ENCODE assay signal across 19 cellular contexts in the genomic region with DNA sequence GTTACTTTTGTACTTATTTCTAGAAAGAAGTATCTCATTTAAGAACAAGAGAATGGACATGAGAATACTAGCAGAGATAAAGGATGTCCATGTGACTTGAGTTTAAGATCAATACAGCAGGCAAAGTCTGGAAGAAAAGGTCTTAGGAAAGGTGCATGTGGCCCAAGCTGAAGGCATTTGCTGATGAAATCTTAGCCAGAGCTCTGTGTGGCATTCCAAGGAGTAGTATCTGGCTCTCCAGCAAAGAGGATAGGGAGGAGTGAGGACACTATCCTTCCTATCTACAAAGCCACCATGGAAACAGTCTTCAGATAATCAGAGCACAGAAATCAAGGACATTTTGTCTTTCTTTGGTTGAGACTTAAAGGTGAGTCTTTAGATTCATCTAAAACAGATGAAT.
DNase-seq lines count a peak whose midpoint lies in the region; ATAC-seq, FAIRE-seq and TF ChIP-seq lines count a peak whose summit lies in the region.
"Had no signal": no experiment of that assay in that cellular context is flagged by ENCODE, and none has a peak within 500 bp of the region (broad histone marks: within the 10 kb centered on the region; RNA-seq: fewer than 3 reads in every experiment).

No MANE protein-coding gene starts in this region.

- H3K4me1 ChIP-seq in GM23248 (ENCODE audit: insufficient read depth): no peaks in the 10 kb centered on the region
- peaks cover 0 to 24% (median 15%) of the 10 kb centered on the region in 4 donors for H3K4me1 ChIP-seq in esophagus muscularis mucosa
- no peaks in the 10 kb centered on the region for H3K4me1 ChIP-seq in mesendoderm (ENCODE audit: control insufficient read depth, low read depth, low read length)
- peaks cover 0 to 3% of the 10 kb centered on the region in 2 experiments for H3K4me1 ChIP-seq in trophoblast cell (ENCODE audit: control insufficient read depth in 1 of 2, insufficient read depth in 2 of 2, low read length in 2 of 2)
- peaks cover 10% of the 10 kb centered on the region for H3K4me1 ChIP-seq in hepatocyte (ENCODE audit: insufficient read depth)
- H3K4me1 ChIP-seq: BLaER1 treated with 17β-estradiol and CSF1 and Interleukin-3, amounts not matched to agents 10 nM and 100 nM; HAP-1 had no signal

- no peak for TF ChIP-seq EP300 in esophagus muscularis mucosa (IDR thresholded peaks at IDR 0.05)

- no peak overlapping the region for H4K5ac ChIP-seq in mesendoderm (ENCODE audit: low read length)

- H3K4me3 ChIP-seq in GM23248: no peak overlapping the region
- H3K4me3 ChIP-seq in esophagus muscularis mucosa: no peak overlapping the region
- no peak overlapping the region for H3K4me3 ChIP-seq in mesendoderm (ENCODE audit: low read length)
- H3K4me3 ChIP-seq in trophoblast cell (ENCODE audit: low read depth, low read length): no peak overlapping the region
- no peak overlapping the region for H3K4me3 ChIP-seq in hepatocyte
- H3K4me3 ChIP-seq: BLaER1 treated with 17β-estradiol and CSF1 and Interleukin-3, amounts not matched to agents 10 nM and 100 nM; GM12878; HAP-1 had no signal

- H3K79me1 ChIP-seq in mesendoderm (ENCODE audit: low read length) (no peaks in the 10 kb centered on the region), trophoblast cell (ENCODE audit: low read length) (peaks cover 2% of the 10 kb centered on the region)

- H2BK15ac ChIP-seq in mesendoderm (replicated peaks; ENCODE audit: low read depth): no peak overlapping the region

- H3K56ac ChIP-seq in mesendoderm (ENCODE audit: low read length): no peak overlapping the region

- TF ChIP-seq CTCF in esophagus muscularis mucosa (IDR thresholded peaks at IDR 0.05): no peak
- no peak for TF ChIP-seq CTCF in hepatocyte (IDR thresholded peaks at IDR 0.05; ENCODE audit: poor library complexity)

- H2AK5ac ChIP-seq in mesendoderm (ENCODE audit: low read length) (no peak overlapping the region), trophoblast cell (ENCODE audit: low read length) (no peak overlapping the region)

- no peak overlapping the region for H4K91ac ChIP-seq in trophoblast cell (ENCODE audit: low read depth, low read length)

- H3K9me2 ChIP-seq in GM23248 (ENCODE audit: insufficient read depth): no peaks in the 10 kb centered on the region
- H3K9me2 ChIP-seq in hepatocyte (replicated peaks; ENCODE audit: insufficient read depth): no peaks in the 10 kb centered on the region

- H3K4me2 ChIP-seq in GM23248 (ENCODE audit: unreplicated experiment) (no peak overlapping the region), mesendoderm (ENCODE audit: low read length) (no peak overlapping the region), trophoblast cell (ENCODE audit: low read length) (no peak overlapping the region), hepatocyte (no peak overlapping the region)
- H3K4me2 ChIP-seq: BLaER1 treated with 17β-estradiol and CSF1 and Interleukin-3, amounts not matched to agents 10 nM and 100 nM had no signal

- H2BK120ac ChIP-seq in mesendoderm (ENCODE audit: low read depth, low read length): no peak overlapping the region
- no peak overlapping the region for H2BK120ac ChIP-seq in trophoblast cell (ENCODE audit: insufficient read depth, low read length, poor library complexity)

- H4K20me1 ChIP-seq in GM23248 (ENCODE audit: insufficient read depth): no peaks in the 10 kb centered on the region
- no peaks in the 10 kb centered on the region for H4K20me1 ChIP-seq in hepatocyte (ENCODE audit: insufficient read depth, poor library complexity, severe bottlenecking)
- H4K20me1 ChIP-seq: BLaER1 treated with 17β-estradiol and CSF1 and Interleukin-3, amounts not matched to agents 10 nM and 100 nM had no signal

- DNase-seq in GM23248: no peak
- no peak for DNase-seq in esophagus muscularis mucosa (ENCODE audit: extremely low spot score)
- DNase-seq in mesendoderm: peak; percentile 78
- DNase-seq in trophoblast cell: peak; percentile 16 to 53
- no peak for DNase-seq in HTR-8/SVneo (ENCODE audit: insufficient read length, low spot score)
- no peak for DNase-seq in hepatocyte (ENCODE audit: low spot score)
- DNase-seq: Calu3; CD8-positive, alpha-beta T cell; DMS79 treated with DMSO at 0.1 percent for 48 hours; EL; Karpas-422; KBM-7 had no signal

- ATAC-seq in GM21360 (IDR thresholded peaks at IDR 0.05; ENCODE audit: unreplicated experiment) (no peak), HG03565 (IDR thresholded peaks at IDR 0.05; ENCODE audit: unreplicated experiment) (no peak)
- ATAC-seq: CD8-positive, alpha-beta T cell; GM12878; HepG2 had no signal

- H3K23ac ChIP-seq in mesendoderm (ENCODE audit: low read length) (no peak overlapping the region), trophoblast cell (ENCODE audit: low read length) (no peak overlapping the region)

- no peak for TF ChIP-seq POLR2A in esophagus muscularis mucosa (IDR thresholded peaks at IDR 0.05; ENCODE audit: low read depth)

- no peak for FAIRE-seq in HTR-8/SVneo (lab: Jason Lieb, UNC)
- FAIRE-seq: GM12878, GM19239, HepG2 had no signal

- peak overlapping the region; percentile 28; the same call in 1 of the 2 replicates for H2AFZ ChIP-seq in GM23248
- H2AFZ ChIP-seq in trophoblast cell (ENCODE audit: insufficient read depth, low read length, poor library complexity): no peak overlapping the region
- no peak overlapping the region for H2AFZ ChIP-seq in hepatocyte

- H3K9me3 ChIP-seq in GM23248 (ENCODE audit: low read depth): no peaks in the 10 kb centered on the region
- no peaks in the 10 kb centered on the region for H3K9me3 ChIP-seq in esophagus muscularis mucosa
- no peaks in the 10 kb centered on the region for H3K9me3 ChIP-seq in trophoblast cell (ENCODE audit: insufficient read depth, low read depth, low read length)
- H3K9me3 ChIP-seq in hepatocyte (ENCODE audit: low read depth): no peaks in the 10 kb centered on the region
- H3K9me3 ChIP-seq: BLaER1 treated with 17β-estradiol and CSF1 and Interleukin-3, amounts not matched to agents 10 nM and 100 nM; HAP-1 had no signal

- no peak overlapping the region for H3K14ac ChIP-seq in trophoblast cell (ENCODE audit: low read length)

- H3K36me3 ChIP-seq in GM23248 (ENCODE audit: low read depth) (no peaks in the 10 kb centered on the region), esophagus muscularis mucosa (no peaks in the 10 kb centered on the region), mesendoderm (ENCODE audit: control insufficient read depth, insufficient read depth, low read length) (no peaks in the 10 kb centered on the region), trophoblast cell (ENCODE audit: control insufficient read depth in 1 of 2, insufficient read depth in 2 of 2, low read length in 2 of 2) (no peaks in the 10 kb centered on the region), hepatocyte (replicated peaks; ENCODE audit: insufficient read depth, low read depth) (no peaks in the 10 kb centered on the region)
- H3K36me3 ChIP-seq: BLaER1 treated with 17β-estradiol and CSF1 and Interleukin-3, amounts not matched to agents 10 nM and 100 nM; HAP-1 had no signal

- no peak overlapping the region for H3K27ac ChIP-seq in GM23248
- H3K27ac ChIP-seq in esophagus muscularis mucosa (replicated peaks in 1 of 4): peak overlapping the region; percentile 5 to 52 (median 39)
- no peak overlapping the region for H3K27ac ChIP-seq in mesendoderm (ENCODE audit: low read depth, low read length)
- no peak overlapping the region for H3K27ac ChIP-seq in trophoblast cell (ENCODE audit: low read depth, low read length)
- no peak overlapping the region for H3K27ac ChIP-seq in hepatocyte
- H3K27ac ChIP-seq: BLaER1 treated with 17β-estradiol and CSF1 and Interleukin-3, amounts not matched to agents 10 nM and 100 nM had no signal

- no peak overlapping the region for H3K4ac ChIP-seq in mesendoderm (ENCODE audit: low read depth, low read length)
- H3K4ac ChIP-seq in trophoblast cell (ENCODE audit: low read depth, low read length): no peak overlapping the region

- in situ Hi-C loops in GM23248 (cut with MboI): no loop called here

- H2BK5ac ChIP-seq in mesendoderm (ENCODE audit: low read length): no peak overlapping the region
- H2BK5ac ChIP-seq in trophoblast cell (ENCODE audit: low read depth, low read length, poor library complexity): no peak overlapping the region

- no peak overlapping the region for H4K12ac ChIP-seq in trophoblast cell (ENCODE audit: low read depth, low read length)

- intact Hi-C loops in esophagus muscularis mucosa (cut with DNase I): no loop called here

- H3K18ac ChIP-seq in mesendoderm (ENCODE audit: low read length): no peak overlapping the region
- no peak overlapping the region for H3K18ac ChIP-seq in trophoblast cell (ENCODE audit: low read length)

- H3F3A ChIP-seq in GM23248 (ENCODE audit: insufficient read depth): no peaks in the 10 kb centered on the region

- H3K27me3 ChIP-seq in GM23248 (replicated peaks; ENCODE audit: insufficient read depth) (no peaks in the 10 kb centered on the region), esophagus muscularis mucosa (no peaks in the 10 kb centered on the region), mesendoderm (ENCODE audit: insufficient read depth, low read length, poor library complexity) (no peaks in the 10 kb centered on the region), trophoblast cell (ENCODE audit: insufficient read depth, low read length) (no peaks in the 10 kb centered on the region), hepatocyte (no peaks in the 10 kb centered on the region)
- H3K27me3 ChIP-seq: BLaER1 treated with 17β-estradiol and CSF1 and Interleukin-3, amounts not matched to agents 10 nM and 100 nM had no signal

- H4K8ac ChIP-seq in mesendoderm (ENCODE audit: low read depth, low read length) (no peak overlapping the region), trophoblast cell (ENCODE audit: low read depth, low read length) (no peak overlapping the region)

- H3K79me2 ChIP-seq in GM23248 (ENCODE audit: insufficient read depth) (no peaks in the 10 kb centered on the region), mesendoderm (ENCODE audit: control insufficient read depth, insufficient read depth, low read length) (no peaks in the 10 kb centered on the region), trophoblast cell (ENCODE audit: control insufficient read depth, insufficient read depth, low read length, poor library complexity) (no peaks in the 10 kb centered on the region), hepatocyte (no peaks in the 10 kb centered on the region)

- no peak overlapping the region for H3K9ac ChIP-seq in GM23248
- H3K9ac ChIP-seq in mesendoderm (ENCODE audit: low read length): no peak overlapping the region
- no peak overlapping the region for H3K9ac ChIP-seq in trophoblast cell (ENCODE audit: low read length)
- H3K9ac ChIP-seq: BLaER1 treated with 17β-estradiol and CSF1 and Interleukin-3, amounts not matched to agents 10 nM and 100 nM had no signal

- H2BK12ac ChIP-seq in trophoblast cell (ENCODE audit: low read length): no peak overlapping the region

Comparison
In these comparisons a context has a peak if more than half of its experiments do, and no peak if none do; other contexts are left out.
1. DNase-seq: peak in mesendoderm (single experiment) and trophoblast cell (2 of 2); none in GM23248 (single experiment), esophagus muscularis mucosa (single experiment), HTR-8/SVneo (single experiment) and hepatocyte (single experiment).
2. H3K27ac ChIP-seq: peak in esophagus muscularis mucosa (4 of 4); none in GM23248 (single experiment), mesendoderm (single experiment), trophoblast cell (single experiment) and hepatocyte (single experiment).